ENCODE assay signal across 24 cellular contexts in genomic region chr2:32993140-32993539, GRCh38. TPM values are rescaled to one million over a fixed set of nuclear protein-coding genes. Genes with fewer than 3 reads are reported as not detected.
A peak's percentile ranks its signal among the peaks of the same experiment; 100 is the strongest.
DNase-seq lines count a peak whose midpoint lies in the region; TF ChIP-seq lines count a peak whose summit lies in the region.
"Had no signal": no experiment of that assay in that cellular context is flagged by ENCODE, and none has a peak within 500 bp of the region (broad histone marks: within the 10 kb centered on the region; RNA-seq: fewer than 3 reads in every experiment).

No MANE protein-coding gene starts in this region.

- peak; percentile 49 for DNase-seq in SK-MEL-5 (ENCODE audit: low read depth, low spot score)
- peak; percentile 15 for DNase-seq in hepatocyte (ENCODE audit: low spot score)
- DNase-seq in progenitor cell of endocrine pancreas (ENCODE audit: low spot score, unreplicated experiment) = no peak
- DNase-seq in activated naive CD4-positive, alpha-beta T cell treated with anti-CD3 and anti-CD28 coated beads, Interleukin-2, amount 50 U/mL, for 16 hours = no peak
- DNase-seq in G401 (ENCODE audit: low spot score) = no peak
- no peak for DNase-seq in NCI-H2107 treated with DMSO at 0.1 percent for 48 hours (lab: John Stamatoyannopoulos, UW; ENCODE audit: unreplicated experiment)
- DNase-seq: C1 segment of cervical spinal cord; Caco-2; CD4-positive, alpha-beta memory T cell; GDM1; HCEC 1CT; MM.1S; NCI-H2029; NCI-H446 treated with DMSO at 0.1 percent for 48 hours; NCI-H526; NCI-H82; PC-9 had no signal

- H3K4me3 Mint-ChIP-seq in brain (no peak overlapping the region), progenitor cell of endocrine pancreas (ENCODE audit: low read depth) (no peak overlapping the region)
- H3K4me3 Mint-ChIP-seq: CD4-positive, alpha-beta memory T cell; GM23338; IgD-negative memory B cell had no signal

- H3K36me3 Mint-ChIP-seq in brain (peaks cover 9% of the 10 kb centered on the region), progenitor cell of endocrine pancreas (ENCODE audit: insufficient read depth) (peaks cover 5% of the 10 kb centered on the region)
- H3K36me3 Mint-ChIP-seq: CD4-positive, alpha-beta memory T cell had no signal

- H4K20me1 ChIP-seq in hepatocyte (ENCODE audit: insufficient read depth, poor library complexity, severe bottlenecking) = no peaks in the 10 kb centered on the region

- no peaks in the 10 kb centered on the region for H3K9me2 ChIP-seq in hepatocyte (replicated peaks; ENCODE audit: insufficient read depth)

- no peak overlapping the region for H2AFZ ChIP-seq in hepatocyte
- H2AFZ ChIP-seq: GM23338, PC-9 had no signal

- peaks cover 2% of the 10 kb centered on the region for H3K79me2 ChIP-seq in hepatocyte

- WGBS in hepatocyte (ENCODE audit: low lambda C conversion rate, missing lambda C conversion rate) = 61% methylated on average over 5 of the region's 5 CpGs

- no peak overlapping the region for H3K4me2 ChIP-seq in hepatocyte
- H3K4me2 ChIP-seq: A549, GM23338, KMS-11, PC-9 had no signal

- H3K36me3 ChIP-seq in hepatocyte (replicated peaks; ENCODE audit: insufficient read depth, low read depth) = no peaks in the 10 kb centered on the region
- H3K36me3 ChIP-seq: SJSA1 had no signal

- no peaks in the 10 kb centered on the region for H3K9me3 ChIP-seq in hepatocyte (ENCODE audit: low read depth)
- H3K9me3 ChIP-seq: A549, Caco-2 had no signal

- H3K27me3 ChIP-seq in hepatocyte = no peaks in the 10 kb centered on the region
- H3K27me3 ChIP-seq: SJSA1 had no signal

- H3K4me3 ChIP-seq in hepatocyte = no peak overlapping the region
- H3K4me3 ChIP-seq: A549, GM12878, GM23338, PC-9, SJSA1 had no signal

- H3K4me1 ChIP-seq in hepatocyte (ENCODE audit: insufficient read depth) = peaks cover 4% of the 10 kb centered on the region
- H3K4me1 ChIP-seq: Caco-2, SJSA1 had no signal

- no peaks in the 10 kb centered on the region for H3K27me3 Mint-ChIP-seq in brain
- H3K27me3 Mint-ChIP-seq in progenitor cell of endocrine pancreas = no peaks in the 10 kb centered on the region
- H3K27me3 Mint-ChIP-seq: IgD-negative memory B cell had no signal

- H3K4me1 Mint-ChIP-seq in brain (peaks cover 8% of the 10 kb centered on the region), progenitor cell of endocrine pancreas (ENCODE audit: low read depth) (no peaks in the 10 kb centered on the region)
- H3K4me1 Mint-ChIP-seq: CD4-positive, alpha-beta memory T cell; GM23338; IgD-negative memory B cell had no signal

- peak overlapping the region; percentile 53 for H3K27ac ChIP-seq in hepatocyte
- H3K27ac ChIP-seq: A549, KMS-11, PC-9, SJSA1 had no signal

- TF ChIP-seq CTCF in brain (conservative IDR thresholded peaks at IDR 0.05) (no peak), hepatocyte (IDR thresholded peaks at IDR 0.05; ENCODE audit: poor library complexity) (no peak), progenitor cell of endocrine pancreas (IDR thresholded peaks at IDR 0.05; ENCODE audit: unreplicated experiment) (no peak)

- in situ Hi-C loops in SK-MEL-5 (cut with HindIII; ENCODE audit: low pct_unique_long_range_greater_than_20kb, low sequenced_read_pairs) = no loop called here
- in situ Hi-C loops in G401 (cut with HindIII; ENCODE audit: low sequenced_read_pairs) = no loop called here

- H3K27ac Mint-ChIP-seq in brain = peak overlapping the region in 4 of 5 experiments; percentile 19 to 68 (median 40)
- H3K27ac Mint-ChIP-seq in progenitor cell of endocrine pancreas = peak overlapping the region; percentile 62
- H3K27ac Mint-ChIP-seq: CD4-positive, alpha-beta memory T cell; GM23338; IgD-negative memory B cell had no signal

- H3K9me3 Mint-ChIP-seq in brain (peaks cover 3 to 18% (median 5%) of the 10 kb centered on the region in 5 experiments), progenitor cell of endocrine pancreas (ENCODE audit: low read depth) (no peaks in the 10 kb centered on the region)
- H3K9me3 Mint-ChIP-seq: GM23338 had no signal

RNA-seq across cellular contexts. Expression of gene LTBP1, which starts 46.4 kb away (rescaled TPM):
- 6.7 and 8.9 TPM in 2 replicates for total RNA-seq in SK-MEL-5 (2014; rRNA removed; shearing (Covaris generic))
- 7.7 and 11.9 TPM in 2 replicates for polyA plus RNA-seq in SK-MEL-5 (2015; cell fraction: cytosol; rRNA removed)
- 6.4 TPM in 2 replicates for polyA plus RNA-seq in SK-MEL-5 (2015; cell fraction: nucleus; rRNA removed)
- polyA plus RNA-seq in brain (ENCODE audit: insufficient read depth, low read depth, low replicate concordance) = 9.8 TPM
- total RNA-seq in hepatocyte = 60.9 and 68.9 TPM in 2 replicates
- 29.5 and 35.6 TPM in 2 replicates for polyA plus RNA-seq in hepatocyte
- total RNA-seq in progenitor cell of endocrine pancreas = 59.7 and 63.0 TPM in 2 replicates
- 12.5 and 14.5 TPM in 2 replicates for total RNA-seq in G401 (2014; rRNA removed; shearing (Covaris generic))
- polyA plus RNA-seq: CD4-positive, alpha-beta memory T cell; IgD-negative memory B cell had no signal

Comparison
In these comparisons a context has a peak if more than half of its experiments do, and no peak if none do; other contexts are left out.
1. DNase-seq: peak in SK-MEL-5 (single experiment) and hepatocyte (single experiment); none in progenitor cell of endocrine pancreas (single experiment), activated naive CD4-positive, alpha-beta T cell treated with anti-CD3 and anti-CD28 coated beads, Interleukin-2, amount 50 U/mL, for 16 hours (single experiment), G401 (single experiment) and NCI-H2107 treated with DMSO at 0.1 percent for 48 hours (single experiment).